7 cellular contexts compared by ENCODE assay signal in genomic region chr16:19297454-19297853, GRCh38. TPM values are rescaled to one million over a fixed set of nuclear protein-coding genes. Genes with fewer than 3 reads are reported as not detected.
"Had no signal": no experiment of that assay in that cellular context is flagged by ENCODE, and none has a peak within 500 bp of the region (broad histone marks: within the 10 kb centered on the region; RNA-seq: fewer than 3 reads in every experiment).

No MANE protein-coding gene starts in this region.

- ATAC-seq: HepG2, K562 had no signal

- H3K4me3 ChIP-seq: K562 had no signal

- DNase-seq: IMR-90, KBM-7, KG1 had no signal

- H3K27ac ChIP-seq: HL-60 had no signal

RNA-seq across cellular contexts. Expression of gene CLEC19A, which starts 11.9 kb away (rescaled TPM):
- polyA plus RNA-seq: HepG2, IgD-negative memory B cell, IMR-90, K562 had no signal
